ENCODE assay signal across 28 cellular contexts in the genomic region with DNA sequence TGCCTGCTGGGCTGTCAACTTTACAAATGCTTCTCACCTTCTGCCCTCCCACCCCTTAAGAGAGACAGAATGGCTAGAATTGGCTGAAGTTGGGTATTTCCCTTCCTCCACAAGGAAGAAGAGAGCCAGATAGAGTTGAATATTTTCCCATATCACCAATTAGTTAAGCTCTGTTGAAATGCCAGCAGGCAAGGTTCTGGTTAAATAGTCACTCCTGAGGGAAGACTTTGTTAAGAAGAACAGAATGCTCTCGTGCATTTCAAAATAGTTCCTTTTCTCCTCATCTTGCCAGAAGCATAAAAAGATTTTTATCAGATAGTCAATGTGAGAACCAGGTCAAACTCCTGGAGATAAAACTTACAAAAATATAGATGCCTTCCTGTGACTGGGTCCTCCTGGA.
"Had no signal": no experiment of that assay in that cellular context is flagged by ENCODE, and none has a peak within 500 bp of the region (broad histone marks: within the 10 kb centered on the region; RNA-seq: fewer than 3 reads in every experiment).

No MANE protein-coding gene starts in this region.

- H3K36me3 Mint-ChIP-seq: activated naive CD4-positive, alpha-beta T cell treated with anti-CD3 and anti-CD28 coated beads, Interleukin-2, amount 50 U/mL, for 72 hours; naive thymus-derived CD8-positive, alpha-beta T cell had no signal

- H3K4me1 Mint-ChIP-seq: activated CD4-positive, alpha-beta T cell treated with anti-CD3 and anti-CD28 coated beads, Interleukin-2, amount 10 ng/mL, durations not matched to agents 24 days and 14 days had no signal

- H3K4me3 Mint-ChIP-seq: activated CD4-positive, alpha-beta T cell treated with anti-CD3 and anti-CD28 coated beads, Interleukin-2, amount 10 ng/mL, durations not matched to agents 24 days and 14 days; activated CD8-positive, alpha-beta T cell treated with anti-CD3 and anti-CD28 coated beads, Interleukin-2, amount 10 ng/mL, durations not matched to agents 7 days and 5 days; activated T-cell treated with anti-CD3 and anti-CD28 coated beads, Interleukin-2, amount 50 U/mL, for 72 hours; naive thymus-derived CD8-positive, alpha-beta T cell had no signal

- DNase-seq: activated CD4-positive, alpha-beta T cell treated with anti-CD3 and anti-CD28 coated beads, Interleukin-2, amount 10 ng/mL, durations not matched to agents 24 days and 14 days; activated CD4-positive, CD25-positive, alpha-beta regulatory T cell treated with anti-CD3 and anti-CD28 coated beads, Interleukin-2, amount 50 U/mL, for 72 hours; activated CD8-positive, alpha-beta T cell treated with anti-CD3 and anti-CD28 coated beads, Interleukin-2, amount 10 ng/mL, durations not matched to agents 7 days and 5 days; activated naive CD4-positive, alpha-beta T cell; activated T-cell treated with anti-CD3 and anti-CD28 coated beads for 4 hours; activated T-cell treated with anti-CD3 and anti-CD28 coated beads, Interleukin-2, amount 50 U/mL, for 72 hours; adrenal gland; colonic mucosa; effector CD8-positive, alpha-beta T cell; esophagus squamous epithelium; left lung; lower lobe of right lung; mesenchymal stem cell; naive thymus-derived CD8-positive, alpha-beta T cell; posterior cingulate gyrus; right cardiac atrium; stimulated activated CD4-positive, alpha-beta T cell treated with anti-CD3 and anti-CD28 coated beads, Interleukin-2, amount 100 ng/mL, for 48 hours; stimulated activated naive CD8-positive, alpha-beta T cell treated with anti-CD3 and anti-CD28 coated beads, Interleukin-15, Interleukin-2, amounts not matched to agents 100 U/mL and 50 U/mL, for 24 hours; T-helper 2 cell; testis; transverse colon had no signal

- FAIRE-seq: bronchial epithelial cell, endometrium, islet of Langerhans had no signal

- H3K4me1 ChIP-seq: adrenal gland, ascending aorta, colonic mucosa, esophagus squamous epithelium, left lung, lower lobe of right lung, testis, transverse colon, vagina had no signal

- H3K4me3 ChIP-seq: adrenal gland, ascending aorta, colonic mucosa, esophagus squamous epithelium, left lung, lower lobe of right lung, testis, transverse colon, vagina had no signal

- ATAC-seq: activated CD8-positive, alpha-beta T cell treated with anti-CD3 and anti-CD28 coated beads, Interleukin-2, amount 10 ng/mL, durations not matched to agents 7 days and 5 days; activated naive CD4-positive, alpha-beta T cell treated with anti-CD3 and anti-CD28 coated beads, Interleukin-2, amount 50 U/mL, for 72 hours; activated T-cell treated with anti-CD3 and anti-CD28 coated beads, Interleukin-2, amount 50 U/mL, for 72 hours; left lung; lower lobe of right lung; naive thymus-derived CD8-positive, alpha-beta T cell; right cardiac atrium; stimulated activated naive CD8-positive, alpha-beta T cell treated with anti-CD3 and anti-CD28 coated beads, Interleukin-15, Interleukin-2, amounts not matched to agents 100 U/mL and 50 U/mL, for 24 hours had no signal

- H3K27me3 ChIP-seq: adrenal gland, ascending aorta, colonic mucosa, esophagus squamous epithelium, left lung, testis, transverse colon, vagina had no signal

- H3K36me3 ChIP-seq: adrenal gland, ascending aorta, colonic mucosa, esophagus squamous epithelium, left lung, lower lobe of right lung, transverse colon, vagina had no signal

- H3K9me3 ChIP-seq: adrenal gland, ascending aorta, colonic mucosa, left lung, lower lobe of right lung, testis, vagina had no signal

- H3K27ac ChIP-seq: adrenal gland, ascending aorta, colonic mucosa, epithelial cell of prostate, esophagus squamous epithelium, left lung, lower lobe of right lung, testis, transverse colon, vagina had no signal

- H3K27me3 Mint-ChIP-seq: activated CD4-positive, alpha-beta T cell treated with anti-CD3 and anti-CD28 coated beads, Interleukin-2, amount 10 ng/mL, durations not matched to agents 24 days and 14 days; naive thymus-derived CD8-positive, alpha-beta T cell had no signal

- H3K27ac Mint-ChIP-seq: activated CD4-positive, alpha-beta T cell treated with anti-CD3 and anti-CD28 coated beads, Interleukin-2, amount 10 ng/mL, durations not matched to agents 24 days and 14 days; activated CD8-positive, alpha-beta T cell treated with anti-CD3 and anti-CD28 coated beads, Interleukin-2, amount 10 ng/mL, durations not matched to agents 7 days and 5 days; activated naive CD4-positive, alpha-beta T cell treated with anti-CD3 and anti-CD28 coated beads, Interleukin-2, amount 50 U/mL, for 72 hours; activated T-cell treated with anti-CD3 and anti-CD28 coated beads, Interleukin-2, amount 50 U/mL, for 72 hours; naive thymus-derived CD8-positive, alpha-beta T cell had no signal
